1 cellular context compared by ENCODE assay signal in genomic region chr1:9590201-9590600, GRCh38.
TF ChIP-seq lines count a peak whose summit lies in the region.

No MANE protein-coding gene starts in this region.

TF ChIP-seq in endothelial cell of umbilical vein, 7 proteins besides CTCF, POLR2A, EP300 and RAD21 (continued from another document):
- TF ChIP-seq MYC (IDR thresholded peaks at IDR 0.05; ENCODE audit: low read depth, low read length) (no peak), EZH2 (IDR thresholded peaks at IDR 0.05; ENCODE audit: borderline replicate concordance, low read depth, low read length, severe bottlenecking) (no peak), GATA2 (IDR thresholded peaks at IDR 0.05; ENCODE audit: insufficient read depth, insufficient read length, low read depth, low read length) (no peak)
- TF ChIP-seq, protein P1, sequence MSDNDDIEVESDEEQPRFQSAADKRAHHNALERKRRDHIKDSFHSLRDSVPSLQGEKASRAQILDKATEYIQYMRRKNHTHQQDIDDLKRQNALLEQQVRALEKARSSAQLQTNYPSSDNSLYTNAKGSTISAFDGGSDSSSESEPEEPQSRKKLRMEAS (IDR thresholded peaks at IDR 0.05; ENCODE audit: insufficient read depth, insufficient read length) = no peak
TF ChIP-seq in endothelial cell of umbilical vein: peak in this region for 0.
